In the genomic region with DNA sequence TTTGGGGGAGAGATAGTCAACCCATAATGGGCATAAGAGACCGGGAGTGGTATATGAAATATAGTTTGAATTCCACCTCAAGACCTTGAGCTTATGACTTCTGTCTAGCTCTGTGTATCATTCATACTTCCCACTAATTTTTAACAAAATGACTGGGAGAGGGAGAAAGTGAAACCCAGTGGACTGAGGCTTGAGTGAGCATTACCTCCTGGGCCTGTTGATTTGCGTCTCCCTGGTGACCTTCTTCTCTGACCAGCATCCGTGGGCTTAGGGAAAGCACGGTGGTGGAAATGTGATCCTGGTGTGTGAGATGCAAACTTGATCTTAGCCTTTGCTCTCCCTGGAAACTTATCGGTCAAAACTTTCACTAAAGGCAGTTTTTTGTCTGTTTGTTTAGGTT, we compare ENCODE assay signal across 1 cellular context.
TF ChIP-seq lines count a peak whose summit lies in the region.

No MANE protein-coding gene starts in this region.

TF ChIP-seq in IMR-90, 13 proteins besides CTCF, POLR2A, EP300 and RAD21 (continued from another document):
- TF ChIP-seq, protein P1, sequence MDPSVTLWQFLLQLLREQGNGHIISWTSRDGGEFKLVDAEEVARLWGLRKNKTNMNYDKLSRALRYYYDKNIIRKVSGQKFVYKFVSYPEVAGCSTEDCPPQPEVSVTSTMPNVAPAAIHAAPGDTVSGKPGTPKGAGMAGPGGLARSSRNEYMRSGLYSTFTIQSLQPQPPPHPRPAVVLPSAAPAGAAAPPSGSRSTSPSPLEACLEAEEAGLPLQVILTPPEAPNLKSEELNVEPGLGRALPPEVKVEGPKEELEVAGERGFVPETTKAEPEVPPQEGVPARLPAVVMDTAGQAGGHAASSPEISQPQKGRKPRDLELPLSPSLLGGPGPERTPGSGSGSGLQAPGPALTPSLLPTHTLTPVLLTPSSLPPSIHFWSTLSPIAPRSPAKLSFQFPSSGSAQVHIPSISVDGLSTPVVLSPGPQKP (IDR thresholded peaks at IDR 0.05; ENCODE audit: borderline replicate concordance, low read depth, low read length), result no peak
- TF ChIP-seq CEBPB (IDR thresholded peaks at IDR 0.05; ENCODE audit: low read depth, low read length) (no peak), RCOR1 (IDR thresholded peaks at IDR 0.05; ENCODE audit: insufficient replicate concordance, low read length) (no peak)
TF ChIP-seq in IMR-90: peak in this region for 0.
